ENCODE assay signal across 11 cellular contexts in the genomic region with DNA sequence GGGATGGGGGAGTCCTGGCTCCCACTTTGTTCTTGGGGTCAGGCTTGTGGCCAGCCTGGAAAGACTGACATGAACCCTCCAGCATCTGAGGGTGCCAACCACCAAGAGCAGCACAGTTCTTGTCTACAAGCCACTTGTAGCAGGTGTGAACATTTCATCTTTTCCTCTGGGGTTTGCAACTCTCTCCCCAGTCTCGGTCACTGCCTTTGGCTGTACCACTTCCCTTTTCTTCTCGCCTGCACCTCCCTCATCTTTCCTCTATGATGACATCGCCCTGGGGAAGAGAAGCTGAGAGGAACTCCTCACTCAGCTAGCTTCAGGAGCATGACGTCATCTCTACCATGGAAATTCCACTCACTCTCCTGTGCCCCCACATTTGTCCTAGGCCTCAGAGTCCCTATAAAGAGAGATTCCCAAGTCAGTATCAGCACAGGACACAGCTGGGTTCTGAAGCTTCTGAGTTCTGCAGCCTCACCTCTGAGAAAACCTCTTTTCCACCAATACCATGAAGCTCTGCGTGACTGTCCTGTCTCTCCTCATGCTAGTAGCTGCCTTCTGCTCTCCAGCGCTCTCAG. TPM values are rescaled to one million over a fixed set of nuclear protein-coding genes. Genes with fewer than 3 reads are reported as not detected.
A peak's percentile ranks its signal among the peaks of the same experiment; 100 is the strongest.
DNase-seq lines count a peak whose midpoint lies in the region; ATAC-seq and TF ChIP-seq lines count a peak whose summit lies in the region.
"Not testable (repeated sequence)": the region's sequence is repeated elsewhere in the genome, so short reads cannot be mapped to it uniquely, and the experiment has no call there.
"Had no signal": no experiment of that assay in that cellular context is flagged by ENCODE, and none has a peak within 500 bp of the region (broad histone marks: within the 10 kb centered on the region; RNA-seq: fewer than 3 reads in every experiment).

TSS of gene CCL4 (plus strand) at position 427 of the 575 bp plus-strand sequence. CDS start at position 506, 79 bp downstream.

- H3K27ac ChIP-seq in CD4-positive, CD25-positive, alpha-beta regulatory T cell (ENCODE audit: insufficient read depth, low read length, poor library complexity, severe bottlenecking); HEK293 (ENCODE audit: extremely low read depth, low read depth, low read length); gastroesophageal sphincter: not testable (repeated sequence)

- not testable (repeated sequence) for H3K9me3 ChIP-seq in CD4-positive, CD25-positive, alpha-beta regulatory T cell (ENCODE audit: control insufficient read depth in 2 of 2, low read length in 2 of 2); HEK293 (ENCODE audit: control insufficient read depth, insufficient read depth, low read depth, low read length); gastroesophageal sphincter

- H3K4me3 Mint-ChIP-seq in CD4-positive, CD25-positive, alpha-beta regulatory T cell: not testable (repeated sequence)

- intact Hi-C loops in sciatic nerve (cut with DNase I): not testable (repeated sequence)

- not testable (repeated sequence) for TF ChIP-seq POLR2A in gastroesophageal sphincter (IDR thresholded peaks at IDR 0.05)

- TF ChIP-seq EP300 in gastroesophageal sphincter (IDR thresholded peaks at IDR 0.05): not testable (repeated sequence)

- POLR2A ChIA-PET in HEK293 (lab: Yijun Ruan, JAX): not testable (repeated sequence)

- not testable (repeated sequence) for H3K4me3 ChIP-seq in CD4-positive, CD25-positive, alpha-beta regulatory T cell (ENCODE audit: low read depth, low read length); HEK293 (ENCODE audit: low read depth, low read length); gastroesophageal sphincter

- DNase-seq in CD4-positive, CD25-positive, alpha-beta regulatory T cell; sciatic nerve (ENCODE audit: low spot score): not testable (repeated sequence)
- peak; percentile 67 for DNase-seq in NOMO-1 treated with dmso at 0.1 percent for 144 hours (lab: John Stamatoyannopoulos, UW; ENCODE audit: unreplicated experiment)
- peak; percentile 75 for DNase-seq in activated CD8-positive, alpha-beta memory T cell treated with anti-CD3 and anti-CD28 coated beads for 24 hours

- H3K27me3 Mint-ChIP-seq in CD4-positive, CD25-positive, alpha-beta regulatory T cell: peaks cover 48% of the 10 kb centered on the region

- CTCF ChIA-PET in HEK293 (lab: Yijun Ruan, JAX): interaction anchor here (0.9 to 1.5 kb wide), 3 partner anchors 9 to 45 kb away, joined by 3 to 5 read pairs (median 4); no protein-coding TSS in a partner anchor

- not testable (repeated sequence) for H3K36me3 Mint-ChIP-seq in CD4-positive, CD25-positive, alpha-beta regulatory T cell

- 20 to 31% methylated on average over 1 to 2 of the region's 6 CpGs for WGBS in gastroesophageal sphincter (ENCODE audit: low coverage in 1 of 2), 2 donors

- H3K4me1 Mint-ChIP-seq in CD4-positive, CD25-positive, alpha-beta regulatory T cell: not testable (repeated sequence)

- not testable (repeated sequence) for H3K9me3 Mint-ChIP-seq in CD4-positive, CD25-positive, alpha-beta regulatory T cell

- H3K4me1 ChIP-seq in CD4-positive, CD25-positive, alpha-beta regulatory T cell (ENCODE audit: control insufficient read depth, insufficient read depth, low read length, poor library complexity, severe bottlenecking); HEK293 (ENCODE audit: control insufficient read depth, insufficient read depth, low read length); gastroesophageal sphincter: not testable (repeated sequence)

- H3K36me3 ChIP-seq in CD4-positive, CD25-positive, alpha-beta regulatory T cell (ENCODE audit: control insufficient read depth, insufficient read depth, low read length); HEK293 (ENCODE audit: control insufficient read depth in 2 of 2, insufficient read depth in 1 of 2, low read length in 2 of 2); gastroesophageal sphincter: not testable (repeated sequence)

- TF ChIP-seq CTCF in HEK293 (tag by site-specific recombination; IDR thresholded peaks at IDR 0.05); gastroesophageal sphincter (IDR thresholded peaks at IDR 0.05): not testable (repeated sequence)

- not testable (repeated sequence) for H3K27me3 ChIP-seq in CD4-positive, CD25-positive, alpha-beta regulatory T cell (ENCODE audit: control insufficient read depth, insufficient read depth, low read length); gastroesophageal sphincter

- not testable (repeated sequence) for H3K27ac Mint-ChIP-seq in CD4-positive, CD25-positive, alpha-beta regulatory T cell

- ATAC-seq in CD4-positive, CD25-positive, alpha-beta regulatory T cell (ENCODE audit: low read depth in 2 of 2): peak; percentile 39 to 55
- ATAC-seq in GM19035 (IDR thresholded peaks at IDR 0.05; ENCODE audit: unreplicated experiment): peak; percentile 68
- peak; percentile 86 for ATAC-seq in HG03175 (IDR thresholded peaks at IDR 0.05; ENCODE audit: unreplicated experiment)
- ATAC-seq in gastroesophageal sphincter: peak; percentile 57
- peak; percentile 74 for ATAC-seq in sciatic nerve

TF ChIP-seq in HEK293, 187 proteins besides CTCF, POLR2A, EP300 and RAD21 (continues in another document):
- TF ChIP-seq ZBTB21 (tag by site-specific recombination; IDR thresholded peaks at IDR 0.05): peak; percentile 94
- TF ChIP-seq PRDM10 (tag by site-specific recombination; IDR thresholded peaks at IDR 0.05): peak; percentile 90
- TF ChIP-seq, protein P1, sequence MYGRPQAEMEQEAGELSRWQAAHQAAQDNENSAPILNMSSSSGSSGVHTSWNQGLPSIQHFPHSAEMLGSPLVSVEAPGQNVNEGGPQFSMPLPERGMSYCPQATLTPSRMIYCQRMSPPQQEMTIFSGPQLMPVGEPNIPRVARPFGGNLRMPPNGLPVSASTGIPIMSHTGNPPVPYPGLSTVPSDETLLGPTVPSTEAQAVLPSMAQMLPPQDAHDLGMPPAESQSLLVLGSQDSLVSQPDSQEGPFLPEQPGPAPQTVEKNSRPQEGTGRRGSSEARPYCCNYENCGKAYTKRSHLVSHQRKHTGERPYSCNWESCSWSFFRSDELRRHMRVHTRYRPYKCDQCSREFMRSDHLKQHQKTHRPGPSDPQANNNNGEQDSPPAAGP (tag by site-specific recombination; IDR thresholded peaks at IDR 0.05): 0 out of 2 replicates have a peak, but pooled peaks have one; percentile 30
- TF ChIP-seq ZNF140 (tag by site-specific recombination; IDR thresholded peaks at IDR 0.05): peak; percentile 56; the same call in 1 of the 2 replicates
- peak; percentile 77 for TF ChIP-seq ZNF341 (tag by site-specific recombination; IDR thresholded peaks at IDR 0.05; ENCODE audit: low read depth)
- peak; percentile 95 for TF ChIP-seq ZNF394 (tag by site-specific recombination; IDR thresholded peaks at IDR 0.05; ENCODE audit: borderline replicate concordance)
- TF ChIP-seq SP7 (tag by site-specific recombination; IDR thresholded peaks at IDR 0.05): peak; percentile 53; the same call in 1 of the 2 replicates
- TF ChIP-seq ZFP69B (tag by site-specific recombination; IDR thresholded peaks at IDR 0.05): 0 out of 2 replicates have a peak, but pooled peaks have one; percentile 14
- peak; percentile 47 for TF ChIP-seq ZNF398 (tag by site-specific recombination; IDR thresholded peaks at IDR 0.05)

RNA-seq across cellular contexts. Expression of gene CCL4, which starts in this region (rescaled TPM):
- total RNA-seq in CD4-positive, CD25-positive, alpha-beta regulatory T cell: 0.59 TPM
- 1 to 10 TPM in 1 of 4 donors, under 1 TPM in 1, not detected in 2; 0.49 to 1.2 TPM for polyA plus RNA-seq in CD4-positive, CD25-positive, alpha-beta regulatory T cell
- 1 to 10 TPM in 2 of 4 donors, not detected in 2; 1.4 to 4.7 TPM for total RNA-seq in gastroesophageal sphincter
- 39.5 TPM for total RNA-seq in sciatic nerve
- total RNA-seq: Daoy, GM23338, PC-3 had no signal
- polyA plus RNA-seq: GM23338 had no signal
